ENCODE assay signal across 14 cellular contexts in the genomic region with DNA sequence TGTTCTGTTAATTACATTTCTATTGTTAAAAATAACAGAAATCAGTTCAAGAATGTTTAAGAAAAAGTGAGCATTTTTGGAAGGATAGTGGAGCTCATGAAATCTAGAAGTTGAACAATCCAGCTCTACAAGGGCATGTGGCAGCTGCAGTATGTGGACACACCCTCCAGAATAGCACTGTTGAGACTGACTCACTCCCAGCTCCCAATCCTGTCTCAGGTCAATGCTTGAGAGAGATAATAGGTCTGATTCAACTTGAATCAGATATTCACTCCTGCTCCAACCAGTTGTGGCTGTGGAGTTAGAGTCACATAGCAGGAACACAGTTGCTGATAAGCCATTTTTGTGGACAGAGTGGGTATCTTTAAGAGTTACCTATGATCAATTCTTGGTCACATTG.
DNase-seq lines count a peak whose midpoint lies in the region; ATAC-seq, FAIRE-seq and TF ChIP-seq lines count a peak whose summit lies in the region.
"Had no signal": no experiment of that assay in that cellular context is flagged by ENCODE, and none has a peak within 500 bp of the region (broad histone marks: within the 10 kb centered on the region; RNA-seq: fewer than 3 reads in every experiment).

No MANE protein-coding gene starts in this region.

- H3K27ac Mint-ChIP-seq in T-helper 17 cell, result no peak overlapping the region
- H3K27ac Mint-ChIP-seq: T-helper 1 cell treated with Interleukin-12 subunit alpha and Interleukin-12 subunit beta and Interleukin-4 antibody, amounts not matched to agents 30 μg/mL and 1 μg/mL, for 36 hours had no signal

- H3K4me3 Mint-ChIP-seq in T-helper 17 cell, result no peak overlapping the region
- H3K4me3 Mint-ChIP-seq: neural crest cell; T-helper 1 cell treated with Interleukin-12 subunit alpha and Interleukin-12 subunit beta and Interleukin-4 antibody, amounts not matched to agents 30 μg/mL and 1 μg/mL, for 36 hours had no signal

- ATAC-seq in K562 (no peak), T-helper 17 cell (no peak)

- POLR2A ChIA-PET in AG04449 (lab: Yijun Ruan, JAX) (no interaction called here), K562 (lab: Yijun Ruan, JAX) (interaction anchor here (0.8 to 1.2 kb wide), 2 partner anchors 11 to 14 kb away, joined by 3 read pairs; no protein-coding TSS in a partner anchor)

- H2AFZ ChIP-seq in K562 (ENCODE audit: low read depth, low read length), result no peak overlapping the region

- no peak for TF ChIP-seq POLR2A in K562 (conservative IDR thresholded peaks at IDR 0.05)

- intact Hi-C loops in K562 (cut with micrococcal nuclease), result no loop called here

- CTCF ChIA-PET in AG04449 (lab: Yijun Ruan, JAX) (interaction anchor here (0.7 kb wide), 1 partner anchor 24 kb away, joined by 3 read pairs; no protein-coding TSS in a partner anchor), K562 (lab: Yijun Ruan, JAX; ENCODE audit: low intra/inter-chr PET ratio) (no interaction called here)

- no TSS peak for BruUV-seq in K562 (replicated peaks; lab: Mats Ljungman, UMichigan)

- H3K4me2 ChIP-seq in K562 (ENCODE audit: insufficient read depth, low read length), result no peak overlapping the region

- H3K4me3 ChIP-seq in AG04449 (ENCODE audit: low read depth, low read length), result no peak overlapping the region
- no peak overlapping the region for H3K4me3 ChIP-seq in HFF-Myc (replicated peaks; ENCODE audit: low read depth, low read length)
- no peak overlapping the region for H3K4me3 ChIP-seq in K562
- H3K4me3 ChIP-seq: thyroid gland had no signal

- no peaks in the 10 kb centered on the region for H3K4me1 ChIP-seq in K562 (replicated peaks in 1 of 2; ENCODE audit: control insufficient read depth in 2 of 2, insufficient read depth in 2 of 2, low read length in 2 of 2)
- H3K4me1 ChIP-seq: thyroid gland had no signal

- H3K36me3 Mint-ChIP-seq in T-helper 17 cell (ENCODE audit: low read depth), result no peaks in the 10 kb centered on the region

- H3K79me2 ChIP-seq in K562 (ENCODE audit: control insufficient read depth, insufficient read depth, low read length), result no peaks in the 10 kb centered on the region

- TF ChIP-seq EP300 in K562 (IDR thresholded peaks at IDR 0.05; ENCODE audit: low read length), result no peak

- H3K27me3 ChIP-seq in K562 (ENCODE audit: control insufficient read depth in 2 of 2, insufficient read depth in 2 of 2, low read length in 2 of 2), result no peaks in the 10 kb centered on the region
- H3K27me3 ChIP-seq: thyroid gland had no signal

- no peak for TF ChIP-seq RAD21 in K562 (CRISPR knock-in tag; conservative IDR thresholded peaks at IDR 0.05 in 1 of 2, IDR thresholded peaks at IDR 0.05 in 1 of 2)

- FAIRE-seq in K562 (lab: Jason Lieb, UNC), result no peak
- FAIRE-seq: GM18507 had no signal

- H3K9ac ChIP-seq in K562 (ENCODE audit: insufficient read depth in 1 of 2, low read depth in 2 of 2, low read length in 2 of 2), result no peak overlapping the region

- DNase-seq in AG04449 (ENCODE audit: low read depth, low spot score) (peak; percentile 31), HFF-Myc (ENCODE audit: extremely low read depth, low read depth) (peak; percentile 15), K562 (ENCODE audit: extremely low read depth in 1 of 4, low spot score in 3 of 4) (no peak), kidney glomerular epithelial cell (lab: John Stamatoyannopoulos, UW) (peak; percentile 25), T-helper 17 cell (no peak), KBM-7 (no peak), SIG-M5 (lab: John Stamatoyannopoulos, UW) (no peak)
- DNase-seq in activated effector memory CD4-positive, alpha-beta T cell treated with anti-CD3 and anti-CD28 coated beads, Interleukin-2, amount 50 U/mL, for 16 hours, result no peak
- DNase-seq: activated gamma-delta T cell, NCI-H2081 treated with DMSO at 0.1 percent for 48 hours, thyroid gland had no signal

- H3K4me1 Mint-ChIP-seq in T-helper 17 cell, result no peaks in the 10 kb centered on the region

- no peaks in the 10 kb centered on the region for H4K20me1 ChIP-seq in K562 (replicated peaks; ENCODE audit: control insufficient read depth, insufficient read depth, low read length)

- TF ChIP-seq CTCF in AG04449 (IDR thresholded peaks at IDR 0.05; ENCODE audit: insufficient read depth, low read length, missing control alignments) (no peak), HFF-Myc (IDR thresholded peaks at IDR 0.05; ENCODE audit: low read depth, low read length, missing control alignments) (no peak), K562 (IDR thresholded peaks at IDR 0.05 in 2 of 3, conservative IDR thresholded peaks at IDR 0.05 in 1 of 3; ENCODE audit: insufficient read depth in 2 of 3, low read depth in 1 of 3, low read length in 3 of 3) (no peak)

- in situ Hi-C loops in K562 (cut with MboI) (no loop called here), KBM-7 (cut with MboI; ENCODE audit: low pct_unique_long_range_greater_than_20kb, low sequenced_read_pairs) (no loop called here)

- H3K27me3 Mint-ChIP-seq in T-helper 17 cell, result no peaks in the 10 kb centered on the region

- H3K27ac ChIP-seq in K562 (ENCODE audit: extremely low read depth, low read depth, low read length), result no peak overlapping the region
- H3K27ac ChIP-seq: thyroid gland had no signal

- no peaks in the 10 kb centered on the region for H3K9me1 ChIP-seq in K562 (ENCODE audit: control insufficient read depth, insufficient read depth, low read length)

- H3K36me3 ChIP-seq in K562 (ENCODE audit: control insufficient read depth, insufficient read depth, low read length), result no peaks in the 10 kb centered on the region
- H3K36me3 ChIP-seq: thyroid gland had no signal

- H3K9me3 ChIP-seq in K562 (replicated peaks; ENCODE audit: control insufficient read depth, insufficient read depth, low read depth, low read length), result no peaks in the 10 kb centered on the region
- no peaks in the 10 kb centered on the region for H3K9me3 ChIP-seq in T-helper 17 cell (ENCODE audit: control insufficient read depth, low read length, poor library complexity, severe bottlenecking)
- H3K9me3 ChIP-seq: thyroid gland had no signal

TF ChIP-seq in K562, 482 proteins besides CTCF, POLR2A, EP300 and RAD21:
- TF ChIP-seq ZNF644 (tag; IDR thresholded peaks at IDR 0.05; ENCODE audit: low read depth), result no peak
- TF ChIP-seq CAMTA2 (CRISPR knock-in tag; conservative IDR thresholded peaks at IDR 0.05), result no peak
- TF ChIP-seq, protein P1, sequence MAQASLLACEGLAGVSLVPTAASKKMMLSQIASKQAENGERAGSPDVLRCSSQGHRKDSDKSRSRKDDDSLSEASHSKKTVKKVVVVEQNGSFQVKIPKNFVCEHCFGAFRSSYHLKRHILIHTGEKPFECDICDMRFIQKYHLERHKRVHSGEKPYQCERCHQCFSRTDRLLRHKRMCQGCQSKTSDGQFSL (CRISPR knock-in tag; IDR thresholded peaks at IDR 0.05), result no peak
- TF ChIP-seq, protein P1 (tag; IDR thresholded peaks at IDR 0.05), result no peak
- peak; percentile 68 for TF ChIP-seq FOSL1 (tag; conservative IDR thresholded peaks at IDR 0.05)
- TF ChIP-seq KDM1A (IDR thresholded peaks at IDR 0.05), result no peak
- TF ChIP-seq KLF16 (IDR thresholded peaks at IDR 0.05), result no peak
- TF ChIP-seq CBFA2T3 (IDR thresholded peaks at IDR 0.05), result 0 out of 2 replicates have a peak, but pooled peaks have one; percentile 16

Comparison
In these comparisons a context has a peak if more than half of its experiments do, and no peak if none do; other contexts are left out.
1. DNase-seq: peak in AG04449 (single experiment), HFF-Myc (single experiment) and kidney glomerular epithelial cell (single experiment); none in K562 (0 of 4), T-helper 17 cell (0 of 3), activated effector memory CD4-positive, alpha-beta T cell treated with anti-CD3 and anti-CD28 coated beads, Interleukin-2, amount 50 U/mL, for 16 hours (single experiment), KBM-7 (single experiment) and SIG-M5 (single experiment).